In genomic region chr15:90884719-90885431, GRCh38 we compare ENCODE assay signal across 7 cellular contexts. TPM values are rescaled to one million over a fixed set of nuclear protein-coding genes. Genes with fewer than 3 reads are reported as not detected.
DNase-seq lines count a peak whose midpoint lies in the region; ATAC-seq and TF ChIP-seq lines count a peak whose summit lies in the region.
"Had no signal": no experiment of that assay in that cellular context is flagged by ENCODE, and none has a peak within 500 bp of the region (broad histone marks: within the 10 kb centered on the region; RNA-seq: fewer than 3 reads in every experiment).

No MANE protein-coding gene starts in this region.

- peaks cover 24% of the 10 kb centered on the region; the same call in 1 of the 2 replicates for H3K36me3 ChIP-seq in DOHH2 (ENCODE audit: control insufficient read depth, low read length)

- H3K27me3 ChIP-seq in DOHH2 (ENCODE audit: control insufficient read depth, low read length) (no peaks in the 10 kb centered on the region), mononuclear cell (ENCODE audit: insufficient read depth, low read length) (no peaks in the 10 kb centered on the region)
- H3K27me3 ChIP-seq: SJSA1 had no signal

- no peak for ATAC-seq in HG03097 (IDR thresholded peaks at IDR 0.05; ENCODE audit: low FRiP score, unreplicated experiment)

- H3K4me3 ChIP-seq in DOHH2 (ENCODE audit: low read length) = peak overlapping the region; percentile 72
- peak overlapping the region; percentile 67 for H3K4me3 ChIP-seq in mononuclear cell (ENCODE audit: low read length)
- H3K4me3 ChIP-seq: SJSA1 had no signal

- H3K4me1 ChIP-seq in DOHH2 (ENCODE audit: control insufficient read depth, low read length) (peaks cover 42% of the 10 kb centered on the region), mononuclear cell (ENCODE audit: insufficient read depth, low read length) (peaks cover 43% of the 10 kb centered on the region)

- 9 to 57% (median 19%) methylated on average over 15 to 16 of the region's 16 CpGs for WGBS in adipose tissue, 3 donors

- no peak for TF ChIP-seq CTCF in DOHH2 (IDR thresholded peaks at IDR 0.05; ENCODE audit: low read depth, low read length, poor library complexity, severe bottlenecking)

- no peaks in the 10 kb centered on the region for H3K9me3 ChIP-seq in DOHH2 (ENCODE audit: control insufficient read depth, insufficient read depth, low read length)
- no peaks in the 10 kb centered on the region for H3K9me3 ChIP-seq in mononuclear cell (ENCODE audit: low read depth, low read length)
- H3K9me3 ChIP-seq: SJSA1 had no signal

- H4K20me1 ChIP-seq in DOHH2 (ENCODE audit: control insufficient read depth, insufficient read depth, low read depth, low read length) = no peaks in the 10 kb centered on the region

- H3F3A ChIP-seq in DOHH2 (ENCODE audit: control insufficient read depth, insufficient read depth) = peaks cover 4% of the 10 kb centered on the region

- DNase-seq in MV-4-11 (lab: John Stamatoyannopoulos, UW) (no peak), AML-193 (lab: John Stamatoyannopoulos, UW) (no peak)

- peaks cover 6% of the 10 kb centered on the region; the same call in 1 of the 2 replicates for H3K79me2 ChIP-seq in DOHH2 (ENCODE audit: control insufficient read depth, low read length)

- H3K4me2 ChIP-seq in DOHH2 (ENCODE audit: low read length) = peak overlapping the region; percentile 92

- H3K27ac ChIP-seq in DOHH2 (ENCODE audit: low read depth, low read length) = peak overlapping the region; percentile 72
- H3K27ac ChIP-seq in adipose tissue (ENCODE audit: low read depth, low read length) = peak overlapping the region; percentile 78
- H3K27ac ChIP-seq: SJSA1 had no signal

- H3K9me2 ChIP-seq in DOHH2 (replicated peaks; ENCODE audit: control insufficient read depth, low read length) = no peaks in the 10 kb centered on the region

RNA-seq across cellular contexts. Expression of gene FES, which starts 0.6 kb away (rescaled TPM):
- polyA plus RNA-seq in adipose tissue = 10 to 100 TPM; 10.4 to 49.3 (median 42.4) TPM
- total RNA-seq in mononuclear cell = 27.9 TPM

RNA-seq across cellular contexts. Expression of gene FURIN, which starts 16.5 kb away (rescaled TPM):
- polyA plus RNA-seq in adipose tissue = 10 to 100 TPM; 57.0 to 93.0 (median 87.1) TPM
- 66.7 TPM for total RNA-seq in mononuclear cell

RNA-seq across cellular contexts. Expression of gene MAN2A2, which starts 18.2 kb away (rescaled TPM):
- polyA plus RNA-seq in adipose tissue = 10 to 100 TPM; 49.5 to 68.3 (median 50.2) TPM
- 38.8 TPM for total RNA-seq in mononuclear cell

RNA-seq across cellular contexts. Expression of gene HDDC3, which starts 47.5 kb away (rescaled TPM):
- polyA plus RNA-seq in adipose tissue = 10 to 100 TPM; 13.2 to 22.2 (median 20.5) TPM
- 5.0 TPM for total RNA-seq in mononuclear cell

RNA-seq across cellular contexts. Expression of gene UNC45A, which starts 50.2 kb away (rescaled TPM):
- polyA plus RNA-seq in adipose tissue = 10 to 100 TPM; 35.3 to 50.6 (median 41.7) TPM
- total RNA-seq in mononuclear cell = 14.4 TPM
